2 cellular contexts compared by ENCODE assay signal in genomic region chr4:118857760-118858159, GRCh38.
A peak's percentile ranks its signal among the peaks of the same experiment; 100 is the strongest.
TF ChIP-seq lines count a peak whose summit lies in the region.

No MANE protein-coding gene starts in this region.

TF ChIP-seq in GM23338, 12 proteins besides CTCF, POLR2A, EP300 and RAD21:
- TF ChIP-seq POLR2AphosphoS5 (IDR thresholded peaks at IDR 0.05; ENCODE audit: low read depth) (no peak), JUNB (IDR thresholded peaks at IDR 0.05; ENCODE audit: unreplicated experiment) (no peak), EZH2phosphoT487 (IDR thresholded peaks at IDR 0.05; ENCODE audit: unreplicated experiment) (no peak), NANOG (IDR thresholded peaks at IDR 0.05; ENCODE audit: borderline replicate concordance) (no peak), ZNF331 (CRISPR knock-in tag; IDR thresholded peaks at IDR 0.05; ENCODE audit: low read depth) (no peak)

TF ChIP-seq in HepG2, 621 proteins besides CTCF, POLR2A, EP300 and RAD21:
- TF ChIP-seq ZFYVE20 (CRISPR knock-in tag; IDR thresholded peaks at IDR 0.05; ENCODE audit: borderline replicate concordance, low read depth) (no peak), ZSCAN21 (CRISPR knock-in tag; IDR thresholded peaks at IDR 0.05; ENCODE audit: borderline replicate concordance) (no peak), ELF1 (CRISPR knock-in tag; IDR thresholded peaks at IDR 0.05) (no peak), HCFC1 (IDR thresholded peaks at IDR 0.05; ENCODE audit: low read depth, low read length) (no peak), SIN3B (IDR thresholded peaks at IDR 0.05; ENCODE audit: low read length) (no peak), GLI4 (CRISPR knock-in tag; IDR thresholded peaks at IDR 0.05; ENCODE audit: borderline replicate concordance) (no peak), FOSL2 (CRISPR knock-in tag; IDR thresholded peaks at IDR 0.05) (peak; percentile 32; the same call in 1 of the 2 replicates), PHF21A (CRISPR knock-in tag; IDR thresholded peaks at IDR 0.05) (no peak), ZBED4 (CRISPR knock-in tag; IDR thresholded peaks at IDR 0.05; ENCODE audit: borderline replicate concordance) (no peak), ZNF576 (CRISPR knock-in tag; IDR thresholded peaks at IDR 0.05) (no peak), ZNF264 (CRISPR knock-in tag; IDR thresholded peaks at IDR 0.05) (no peak), RELA (CRISPR knock-in tag; IDR thresholded peaks at IDR 0.05) (no peak), TEAD3 (CRISPR knock-in tag; optimal IDR thresholded peaks at IDR 0.05; ENCODE audit: borderline replicate concordance) (no peak), KLF15 (CRISPR knock-in tag; IDR thresholded peaks at IDR 0.05; ENCODE audit: borderline replicate concordance) (no peak), ZNF788 (CRISPR knock-in tag; IDR thresholded peaks at IDR 0.05; ENCODE audit: borderline replicate concordance) (no peak), FOXA3 (CRISPR knock-in tag; IDR thresholded peaks at IDR 0.05) (peak; percentile 69; the same call in 1 of the 2 replicates), TBL1XR1 (IDR thresholded peaks at IDR 0.05; ENCODE audit: borderline replicate concordance, low read length, partially characterized antibody) (no peak), HNRNPH1 (optimal IDR thresholded peaks at IDR 0.05; ENCODE audit: low read depth, low read length) (no peak), FOXP1 (IDR thresholded peaks at IDR 0.05) (no peak), FOXP1 (CRISPR knock-in tag; IDR thresholded peaks at IDR 0.05) (no peak), PAWR (CRISPR knock-in tag; IDR thresholded peaks at IDR 0.05; ENCODE audit: borderline replicate concordance) (no peak), EHMT2 (IDR thresholded peaks at IDR 0.05; ENCODE audit: borderline replicate concordance, low read depth, low read length) (no peak), HNF1A (IDR thresholded peaks at IDR 0.05; ENCODE audit: low read depth) (no peak), HNF1A (CRISPR knock-in tag; IDR thresholded peaks at IDR 0.05; ENCODE audit: borderline replicate concordance) (no peak), ZBTB37 (CRISPR knock-in tag; IDR thresholded peaks at IDR 0.05) (no peak), MEIS2 (CRISPR knock-in tag; IDR thresholded peaks at IDR 0.05) (no peak), ZNF296 (CRISPR knock-in tag; conservative IDR thresholded peaks at IDR 0.05) (no peak), FOXA1 (IDR thresholded peaks at IDR 0.05) (no peak), FOXA1 (CRISPR knock-in tag; IDR thresholded peaks at IDR 0.05) (peak; percentile 45; the same call in 1 of the 2 replicates), NFAT5 (CRISPR knock-in tag; IDR thresholded peaks at IDR 0.05) (no peak), CEBPB (IDR thresholded peaks at IDR 0.05; ENCODE audit: borderline replicate concordance, low read depth, low read length) (peak; percentile 63; the same call in 1 of the 2 replicates), POGK (CRISPR knock-in tag; conservative IDR thresholded peaks at IDR 0.05) (no peak), IRX3 (CRISPR knock-in tag; IDR thresholded peaks at IDR 0.05; ENCODE audit: borderline replicate concordance, low read depth) (no peak), STAG1 (CRISPR knock-in tag; IDR thresholded peaks at IDR 0.05) (no peak), ZNF597 (CRISPR knock-in tag; IDR thresholded peaks at IDR 0.05) (no peak), CBX5 (CRISPR knock-in tag; IDR thresholded peaks at IDR 0.05; ENCODE audit: borderline replicate concordance) (no peak)
